In the genomic region with DNA sequence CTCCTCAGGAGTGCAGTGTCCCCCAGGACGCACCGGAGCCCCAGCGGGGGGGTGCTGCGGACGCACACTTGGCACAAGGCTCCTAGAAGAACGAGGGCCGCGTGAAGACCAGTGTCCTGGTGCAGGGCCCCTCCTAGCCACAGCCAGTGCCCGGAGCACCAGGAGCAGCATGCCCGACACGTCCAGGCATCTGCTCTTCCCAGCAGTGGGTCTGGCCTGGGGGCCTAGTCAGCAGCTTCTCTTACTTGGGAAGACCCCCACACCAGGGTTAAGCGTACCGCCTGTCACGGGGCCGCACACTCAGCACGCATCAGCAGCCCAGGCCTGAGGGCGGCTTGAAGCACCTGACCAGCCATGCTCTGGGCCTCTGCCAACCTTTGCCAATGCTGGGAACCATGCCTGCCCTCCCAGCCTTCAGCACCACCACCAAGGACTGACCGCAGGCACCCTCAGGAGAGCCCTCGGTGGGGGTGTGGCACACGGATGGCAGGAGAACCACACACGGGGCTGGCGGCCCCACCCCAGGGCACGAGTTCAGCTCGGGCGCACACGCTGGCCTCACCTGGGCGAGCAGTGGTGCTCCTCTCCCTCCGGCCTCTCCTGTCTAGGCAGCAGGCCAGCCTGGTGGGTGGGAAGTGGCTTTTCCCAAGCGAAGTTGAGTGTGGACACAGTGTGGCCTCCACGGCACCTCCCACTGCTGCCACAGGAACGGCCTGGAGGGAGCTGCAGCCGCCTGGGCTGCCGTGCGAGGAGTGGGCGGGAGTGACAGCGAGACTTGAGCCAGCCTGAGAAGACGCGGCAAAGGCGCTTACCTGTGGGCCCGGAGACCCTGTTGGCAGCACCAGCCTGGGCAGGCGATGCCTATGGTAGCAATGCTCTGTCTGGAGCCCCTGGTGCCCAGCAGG, we compare ENCODE assay signal across 18 cellular contexts. TPM values are rescaled to one million over a fixed set of nuclear protein-coding genes. Genes with fewer than 3 reads are reported as not detected.
DNase-seq lines count a peak whose midpoint lies in the region; ATAC-seq, FAIRE-seq and TF ChIP-seq lines count a peak whose summit lies in the region.
"Had no signal": no experiment of that assay in that cellular context is flagged by ENCODE, and none has a peak within 500 bp of the region (broad histone marks: within the 10 kb centered on the region; RNA-seq: fewer than 3 reads in every experiment).

No MANE protein-coding gene starts in this region.

- H3K9me3 ChIP-seq in BE2C (no peaks in the 10 kb centered on the region), GM12878 (replicated peaks; ENCODE audit: control insufficient read depth, insufficient read depth, low read length) (no peaks in the 10 kb centered on the region), left ventricle myocardium inferior (replicated peaks) (no peaks in the 10 kb centered on the region), neutrophil (no peaks in the 10 kb centered on the region)

- no peaks in the 10 kb centered on the region for H3K79me2 ChIP-seq in GM12878 (ENCODE audit: control insufficient read depth, insufficient read depth, low read length)

- CTCF ChIA-PET in GM12878 (lab: Yijun Ruan, JAX): no interaction called here

- H3K9ac ChIP-seq in GM12878 (ENCODE audit: control insufficient read depth, insufficient read depth, low read length): no peak overlapping the region

- SMC1A ChIA-PET in GM12878 (lab: Charles Lee; ENCODE audit: uncharacterized antibody, unreplicated experiment): no interaction called here

- no peaks in the 10 kb centered on the region for H3K4me1 ChIP-seq in BE2C
- no peaks in the 10 kb centered on the region for H3K4me1 ChIP-seq in GM12878 (ENCODE audit: control insufficient read depth, insufficient read depth, low read length)
- H3K4me1 ChIP-seq in left ventricle myocardium inferior: no peaks in the 10 kb centered on the region
- peaks cover 19 to 25% of the 10 kb centered on the region in 2 experiments for H3K4me1 ChIP-seq in neutrophil (ENCODE audit: control insufficient read depth in 1 of 2, insufficient read depth in 1 of 2, low read depth in 1 of 2, low read length in 1 of 2)

- peak; percentile 38; the same call in 1 of the 2 replicates for TF ChIP-seq POLR2A in GM12878 (IDR thresholded peaks at IDR 0.05; ENCODE audit: low read depth, low read length)

- TF ChIP-seq EP300 in GM12878 (IDR thresholded peaks at IDR 0.05; ENCODE audit: borderline replicate concordance in 1 of 2, control insufficient read depth in 1 of 2, low read depth in 2 of 2, low read length in 2 of 2): no peak

- DNase-seq in BE2C: peak; percentile 4
- DNase-seq in GM12878 (ENCODE audit: low read depth, low spot score): no peak
- peak; percentile 17 for DNase-seq in left ventricle myocardium inferior
- DNase-seq in NCI-H1694 (lab: John Stamatoyannopoulos, UW): no peak
- no peak for DNase-seq in DMS153 (lab: John Stamatoyannopoulos, UW)
- DNase-seq: COR-L47, DMS53, NCI-H1048, PC-3 had no signal

- RAD21 ChIA-PET in GM12878 (lab: Charles Lee; ENCODE audit: unreplicated experiment): no interaction called here

- H2AFZ ChIP-seq in GM12878 (ENCODE audit: control insufficient read depth, low read depth, low read length): no peak overlapping the region

- no TSS peak for BruUV-seq in GM12878 (replicated peaks; lab: Mats Ljungman, UMichigan)

- no peak for FAIRE-seq in GM12878 (lab: Jason Lieb, UNC)
- FAIRE-seq: A204.1, GM12891, GM19239 had no signal

- H3K27ac ChIP-seq in GM12878 (ENCODE audit: control insufficient read depth, insufficient read depth) (no peak overlapping the region), left ventricle myocardium inferior (replicated peaks) (no peak overlapping the region), neutrophil (peak overlapping the region; percentile 55)
- H3K27ac ChIP-seq: C4-2B had no signal

- H3K27me3 ChIP-seq in BE2C: no peaks in the 10 kb centered on the region
- H3K27me3 ChIP-seq in GM12878 (replicated peaks in 1 of 2; ENCODE audit: control insufficient read depth in 2 of 2, insufficient read depth in 2 of 2, low read length in 1 of 2): no peaks in the 10 kb centered on the region
- no peaks in the 10 kb centered on the region for H3K27me3 ChIP-seq in left ventricle myocardium inferior (ENCODE audit: low read depth)
- no peaks in the 10 kb centered on the region for H3K27me3 ChIP-seq in neutrophil

- no peak overlapping the region for H3K4me2 ChIP-seq in GM12878 (ENCODE audit: control insufficient read depth, insufficient read depth)

- H3K36me3 ChIP-seq in BE2C (peaks cover 84% of the 10 kb centered on the region), GM12878 (ENCODE audit: control insufficient read depth in 2 of 2, insufficient read depth in 2 of 2, low read length in 1 of 2) (peaks cover 8 to 12% of the 10 kb centered on the region in 2 experiments), left ventricle myocardium inferior (peaks cover 76% of the 10 kb centered on the region), neutrophil (peaks cover 75% of the 10 kb centered on the region)

- TF ChIP-seq CTCF in BE2C (IDR thresholded peaks at IDR 0.05; ENCODE audit: low read depth, low read length) (no peak), GM12878 (IDR thresholded peaks at IDR 0.05 in 2 of 3, conservative IDR thresholded peaks at IDR 0.05 in 1 of 3; ENCODE audit: control insufficient read depth in 2 of 3, extremely low read depth in 1 of 3, insufficient read depth in 1 of 3, low read depth in 3 of 3, low read length in 3 of 3) (no peak), left ventricle myocardium inferior (IDR thresholded peaks at IDR 0.05; ENCODE audit: borderline replicate concordance) (no peak), neutrophil (IDR thresholded peaks at IDR 0.05) (no peak)

- POLR2A ChIA-PET in GM12878 (lab: Charles Lee): no interaction called here

- ATAC-seq in GM12878 (no peak), HG03045 (IDR thresholded peaks at IDR 0.05; ENCODE audit: unreplicated experiment) (no peak), GM21381 (IDR thresholded peaks at IDR 0.05; ENCODE audit: unreplicated experiment) (no peak)
- ATAC-seq: HCT116, PC-3 had no signal

- intact Hi-C loops in GM12878 (cut with micrococcal nuclease; ENCODE audit: unreplicated experiment) (no loop called here), left ventricle myocardium inferior (cut with micrococcal nuclease) (no loop called here)

- no peak for TF ChIP-seq RAD21 in GM12878 (IDR thresholded peaks at IDR 0.05; ENCODE audit: insufficient read depth, low read depth, low read length)

- H4K20me1 ChIP-seq in GM12878 (ENCODE audit: control insufficient read depth, insufficient read depth): no peaks in the 10 kb centered on the region

- H3K4me3 ChIP-seq in BE2C (ENCODE audit: low read depth, low read length) (no peak overlapping the region), GM12878 (no peak overlapping the region), left ventricle myocardium inferior (no peak overlapping the region), neutrophil (ENCODE audit: low read depth in 1 of 2, low read length in 1 of 2) (no peak overlapping the region)

- 95% methylated on average over 39 of the region's 41 CpGs for WGBS in GM12878 (ENCODE audit: insufficient coverage, insufficient replicate concordance, low lambda C conversion rate, missing lambda C conversion rate)

- in situ Hi-C loops in GM12878 (cut with MboI): no loop called here

RNA-seq across cellular contexts. Expression of a gene that starts 12.0 kb away (rescaled TPM):
- 37.9 TPM for polyA plus RNA-seq in BE2C (2012; ENCODE audit: insufficient read depth, insufficient read length, low read depth)
- total RNA-seq in GM12878 (2013; cell fraction: nucleolus; rRNA removed): 13.9 and 16.4 TPM in 2 replicates
- total RNA-seq in GM12878 (2014; rRNA removed) (0.98 and 1.2 TPM in 2 replicates), GM12878 (2014; rRNA removed; fragmentation: Illumina TruSeq; extraction: Trizol) (0.27 and 0.46 TPM in 2 replicates), GM12878 (2021) (1.9 and 2.5 TPM in 2 replicates), left ventricle myocardium inferior (7.7 TPM)
- polyA plus RNA-seq in GM12878 (2011; ENCODE audit: low read depth): 0.25 TPM
- polyA plus RNA-seq in GM12878 (2011; rRNA removed) (0.55 and 1.2 TPM in 2 replicates), GM12878 (2014; fragmentation: Illumina TruSeq; extraction: Trizol) (0.06 TPM in 1 of 2 replicates, not detected in the other), GM12878 (2014; fragmentation: Nextera tagmentation; extraction: Ambion mirVana) (not detected), GM12878 (2014; rRNA removed) (1.6 and 2.7 TPM in 2 replicates), GM12878 (2016; fragmentation: Nextera tagmentation; extraction: Ambion mirVana) (under 1 TPM; 0.54 to 0.82 TPM)
- polyA plus RNA-seq in GM12878 (2011; cell fraction: cytosol; rRNA removed): 0.97 and 1.9 TPM in 2 replicates
- polyA plus RNA-seq in GM12878 (2011; cell fraction: nucleus; rRNA removed): 35.1 and 40.0 TPM in 2 replicates
- 1.9 and 2.7 TPM in 2 replicates for polyA plus RNA-seq in GM12878 (2012)
- polyA minus RNA-seq in GM12878 (2011; rRNA and poly(A)+ RNA removed): 0.07 and 0.62 TPM in 2 replicates
- polyA minus RNA-seq in GM12878 (2011; cell fraction: cytosol; rRNA and poly(A)+ RNA removed): 0.31 and 1.1 TPM in 2 replicates
- polyA minus RNA-seq in GM12878 (2011; cell fraction: nucleus; rRNA and poly(A)+ RNA removed): 3.6 and 4.8 TPM in 2 replicates

RNA-seq across cellular contexts. Expression of a gene that starts 19.0 kb away (rescaled TPM):
- 544 TPM for polyA plus RNA-seq in BE2C (2012; ENCODE audit: insufficient read depth, insufficient read length, low read depth)
- total RNA-seq in GM12878 (2013; cell fraction: nucleolus; rRNA removed): 66.9 and 74.5 TPM in 2 replicates
- 123 and 124 TPM in 2 replicates for total RNA-seq in GM12878 (2014; rRNA removed)
- 59.6 and 70.6 TPM in 2 replicates for total RNA-seq in GM12878 (2014; rRNA removed; fragmentation: Illumina TruSeq; extraction: Trizol)
- total RNA-seq in GM12878 (2021): 131 and 132 TPM in 2 replicates
- polyA plus RNA-seq in GM12878 (2011; ENCODE audit: low read depth): 68.1 TPM
- 39.9 and 90.2 TPM in 2 replicates for polyA plus RNA-seq in GM12878 (2011; rRNA removed)
- 155 and 276 TPM in 2 replicates for polyA plus RNA-seq in GM12878 (2011; cell fraction: cytosol; rRNA removed)
- polyA plus RNA-seq in GM12878 (2011; cell fraction: nucleus; rRNA removed): 525 and 671 TPM in 2 replicates
- 128 and 143 TPM in 2 replicates for polyA plus RNA-seq in GM12878 (2012)
- 7.1 and 56.2 TPM in 2 replicates for polyA plus RNA-seq in GM12878 (2014; fragmentation: Illumina TruSeq; extraction: Trizol)
- polyA plus RNA-seq in GM12878 (2014; fragmentation: Nextera tagmentation; extraction: Ambion mirVana): 100 to 1,000 TPM; 169 to 200 TPM
- 148 and 151 TPM in 2 replicates for polyA plus RNA-seq in GM12878 (2014; rRNA removed)
- polyA plus RNA-seq in GM12878 (2016; fragmentation: Nextera tagmentation; extraction: Ambion mirVana): 100 to 1,000 TPM; 306 to 323 TPM
- polyA minus RNA-seq in GM12878 (2011; rRNA and poly(A)+ RNA removed): 13.4 and 29.2 TPM in 2 replicates
- polyA minus RNA-seq in GM12878 (2011; cell fraction: cytosol; rRNA and poly(A)+ RNA removed): 21.8 and 22.6 TPM in 2 replicates
- polyA minus RNA-seq in GM12878 (2011; cell fraction: nucleus; rRNA and poly(A)+ RNA removed): 48.0 and 54.5 TPM in 2 replicates
- 349 TPM for total RNA-seq in left ventricle myocardium inferior

RNA-seq across cellular contexts. Expression of a gene that starts 21.9 kb away (rescaled TPM):
- polyA plus RNA-seq in BE2C (2012; ENCODE audit: insufficient read depth, insufficient read length, low read depth): 4.4 TPM
- 29.6 and 35.9 TPM in 2 replicates for total RNA-seq in GM12878 (2013; cell fraction: nucleolus; rRNA removed)
- total RNA-seq in GM12878 (2014; rRNA removed) (2.9 and 4.5 TPM in 2 replicates), GM12878 (2014; rRNA removed; fragmentation: Illumina TruSeq; extraction: Trizol) (0.41 and 0.85 TPM in 2 replicates), GM12878 (2021) (4.3 and 4.8 TPM in 2 replicates), left ventricle myocardium inferior (13.4 TPM)
- polyA plus RNA-seq in GM12878 (2011; ENCODE audit: low read depth): 0.41 TPM
- polyA plus RNA-seq in GM12878 (2011; rRNA removed) (1.1 and 2.4 TPM in 2 replicates), GM12878 (2014; fragmentation: Illumina TruSeq; extraction: Trizol) (0.40 TPM in 1 of 2 replicates, not detected in the other), GM12878 (2014; fragmentation: Nextera tagmentation; extraction: Ambion mirVana) (under 1 TPM in 1 of 2 experiments, not detected in 1; 0.22 TPM), GM12878 (2014; rRNA removed) (5.7 and 8.2 TPM in 2 replicates), GM12878 (2016; fragmentation: Nextera tagmentation; extraction: Ambion mirVana) (1 to 10 TPM; 2.0 to 2.4 TPM)
- 2.3 and 4.8 TPM in 2 replicates for polyA plus RNA-seq in GM12878 (2011; cell fraction: cytosol; rRNA removed)
- 153 and 158 TPM in 2 replicates for polyA plus RNA-seq in GM12878 (2011; cell fraction: nucleus; rRNA removed)
- 4.2 and 5.7 TPM in 2 replicates for polyA plus RNA-seq in GM12878 (2012)
- polyA minus RNA-seq in GM12878 (2011; rRNA and poly(A)+ RNA removed): 0.44 and 2.1 TPM in 2 replicates
- polyA minus RNA-seq in GM12878 (2011; cell fraction: cytosol; rRNA and poly(A)+ RNA removed): 0.21 and 1.5 TPM in 2 replicates
- 9.8 and 12.2 TPM in 2 replicates for polyA minus RNA-seq in GM12878 (2011; cell fraction: nucleus; rRNA and poly(A)+ RNA removed)

RNA-seq across cellular contexts. Expression of a gene that starts 22.5 kb away (rescaled TPM):
- polyA plus RNA-seq in BE2C (2012; ENCODE audit: insufficient read depth, insufficient read length, low read depth): 164 TPM
- total RNA-seq in GM12878 (2013; cell fraction: nucleolus; rRNA removed): 57.1 and 70.1 TPM in 2 replicates
- total RNA-seq in GM12878 (2014; rRNA removed): 75.9 and 88.4 TPM in 2 replicates
- 38.7 and 44.4 TPM in 2 replicates for total RNA-seq in GM12878 (2014; rRNA removed; fragmentation: Illumina TruSeq; extraction: Trizol)
- 125 and 134 TPM in 2 replicates for total RNA-seq in GM12878 (2021)
- polyA plus RNA-seq in GM12878 (2011; ENCODE audit: low read depth): 41.1 TPM
- 25.5 and 45.8 TPM in 2 replicates for polyA plus RNA-seq in GM12878 (2011; rRNA removed)
- 44.4 and 59.3 TPM in 2 replicates for polyA plus RNA-seq in GM12878 (2011; cell fraction: cytosol; rRNA removed)
- polyA plus RNA-seq in GM12878 (2011; cell fraction: nucleus; rRNA removed): 99.6 and 142 TPM in 2 replicates
- polyA plus RNA-seq in GM12878 (2012): 49.6 and 55.1 TPM in 2 replicates
- 21.6 and 38.4 TPM in 2 replicates for polyA plus RNA-seq in GM12878 (2014; fragmentation: Illumina TruSeq; extraction: Trizol)
- polyA plus RNA-seq in GM12878 (2014; fragmentation: Nextera tagmentation; extraction: Ambion mirVana): 1 to 10 TPM; 1.4 to 5.4 TPM
- 84.7 and 92.1 TPM in 2 replicates for polyA plus RNA-seq in GM12878 (2014; rRNA removed)
- 10 to 100 TPM; 16.4 to 41.0 TPM for polyA plus RNA-seq in GM12878 (2016; fragmentation: Nextera tagmentation; extraction: Ambion mirVana)
- polyA minus RNA-seq in GM12878 (2011; rRNA and poly(A)+ RNA removed): 38.3 and 60.1 TPM in 2 replicates
- polyA minus RNA-seq in GM12878 (2011; cell fraction: cytosol; rRNA and poly(A)+ RNA removed): 20.6 and 22.6 TPM in 2 replicates
- polyA minus RNA-seq in GM12878 (2011; cell fraction: nucleus; rRNA and poly(A)+ RNA removed): 27.8 and 54.0 TPM in 2 replicates
- total RNA-seq in left ventricle myocardium inferior: 64.1 TPM

RNA-seq across cellular contexts. Expression of a gene that starts 34.1 kb away (rescaled TPM):
- polyA plus RNA-seq in BE2C (2012; ENCODE audit: insufficient read depth, insufficient read length, low read depth): 10.7 TPM
- 2.4 and 2.5 TPM in 2 replicates for total RNA-seq in GM12878 (2013; cell fraction: nucleolus; rRNA removed)
- total RNA-seq in GM12878 (2014; rRNA removed) (not detected in 2 replicates), GM12878 (2014; rRNA removed; fragmentation: Illumina TruSeq; extraction: Trizol) (not detected in 2 replicates), GM12878 (2021) (0.27 TPM in 1 of 2 replicates, not detected in the other), left ventricle myocardium inferior (2.1 TPM)
- not detected for polyA plus RNA-seq in GM12878 (2011; ENCODE audit: low read depth)
- polyA plus RNA-seq in GM12878 (2011; rRNA removed) (0.26 and 0.43 TPM in 2 replicates), GM12878 (2014; fragmentation: Illumina TruSeq; extraction: Trizol) (0.04 TPM in 1 of 2 replicates, not detected in the other), GM12878 (2014; fragmentation: Nextera tagmentation; extraction: Ambion mirVana) (not detected), GM12878 (2014; rRNA removed) (0.25 and 0.60 TPM in 2 replicates), GM12878 (2016; fragmentation: Nextera tagmentation; extraction: Ambion mirVana) (1 to 10 TPM in 1 of 2 experiments, under 1 TPM in 1; 0.55 to 1.2 TPM)
- 0.22 TPM in 2 replicates for polyA plus RNA-seq in GM12878 (2011; cell fraction: cytosol; rRNA removed)
- 3.2 and 4.4 TPM in 2 replicates for polyA plus RNA-seq in GM12878 (2011; cell fraction: nucleus; rRNA removed)
- polyA plus RNA-seq in GM12878 (2012): 0.51 and 0.93 TPM in 2 replicates
- not detected in 2 replicates for polyA minus RNA-seq in GM12878 (2011; rRNA and poly(A)+ RNA removed)
- not detected in 2 replicates for polyA minus RNA-seq in GM12878 (2011; cell fraction: cytosol; rRNA and poly(A)+ RNA removed)
- 0.12 TPM in 1 of 2 replicates, not detected in the other for polyA minus RNA-seq in GM12878 (2011; cell fraction: nucleus; rRNA and poly(A)+ RNA removed)
- total RNA-seq: HT1080 had no signal

Comparison
In these comparisons a context has a peak if more than half of its experiments do, and no peak if none do; other contexts are left out.
1. DNase-seq: peak in BE2C (single experiment) and left ventricle myocardium inferior (single experiment); none in GM12878 (single experiment), NCI-H1694 (single experiment) and DMS153 (single experiment).